ENCODE assay signal across 16 cellular contexts in genomic region chr17:60327870-60328362, GRCh38.
DNase-seq lines count a peak whose midpoint lies in the region; TF ChIP-seq lines count a peak whose summit lies in the region.
"Had no signal": no experiment of that assay in that cellular context is flagged by ENCODE, and none has a peak within 500 bp of the region (broad histone marks: within the 10 kb centered on the region; RNA-seq: fewer than 3 reads in every experiment).

No MANE protein-coding gene starts in this region.

- H4K20me1 ChIP-seq in H9 (ENCODE audit: control insufficient read depth, insufficient read depth, insufficient read length) (no peaks in the 10 kb centered on the region), neural progenitor cell (ENCODE audit: low read depth) (peaks cover 33% of the 10 kb centered on the region)

- H2BK20ac ChIP-seq in H9 (ENCODE audit: low read depth, low read length, poor library complexity, severe bottlenecking), result no peak overlapping the region

- DNase-seq in H9, result peak; percentile 55
- DNase-seq in SHP77 treated with DMSO at 0.1 percent for 48 hours (lab: John Stamatoyannopoulos, UW), result peak; percentile 55
- DNase-seq in glutamatergic neuron, result peak; percentile 17
- peak; percentile 9 for DNase-seq in neural progenitor cell (ENCODE audit: low spot score)
- no peak for DNase-seq in UCSD-AML1 (lab: John Stamatoyannopoulos, UW; ENCODE audit: unreplicated experiment)
- DNase-seq in MCF 10A (ENCODE audit: unreplicated experiment), result no peak
- DNase-seq in NCI-H748 (lab: John Stamatoyannopoulos, UW; ENCODE audit: unreplicated experiment), result no peak
- DNase-seq in NCI-H1436 (lab: John Stamatoyannopoulos, UW), result no peak
- DNase-seq: Caco-2, MG63, NCI-H1105 treated with DMSO at 0.1 percent for 48 hours, NCI-H1930, NCI-H2171, NCI-H446 treated with DMSO at 0.1 percent for 48 hours had no signal

- H2BK15ac ChIP-seq in H9 (ENCODE audit: low read depth, low read length), result no peak overlapping the region

- H3K18ac ChIP-seq in H9 (ENCODE audit: insufficient read length, low read depth, low read length), result no peak overlapping the region

- H3K4me2 ChIP-seq in H9 (ENCODE audit: insufficient read depth, insufficient read length, low read length) (no peak overlapping the region), neural progenitor cell (peak overlapping the region; percentile 69)
- H3K4me2 ChIP-seq: A549, KMS-11 had no signal

- H3K9ac ChIP-seq in H9 (ENCODE audit: extremely low read depth, insufficient read length, low read length), result no peak overlapping the region
- H3K9ac ChIP-seq in neural progenitor cell, result no peak overlapping the region
- H3K9ac ChIP-seq: KMS-11 had no signal

- H3K79me2 ChIP-seq in H9 (ENCODE audit: insufficient read depth, low read length) (peaks cover 7% of the 10 kb centered on the region; the same call in 1 of the 2 replicates), neural progenitor cell (ENCODE audit: low read depth) (peaks cover 84% of the 10 kb centered on the region)

- POLR2A ChIA-PET in MCF 10A (lab: Yijun Ruan, JAX), result interaction anchor here (0.7 kb wide), 1 partner anchor 15 kb away, joined by 5 read pairs; no protein-coding TSS in a partner anchor

- H2BK12ac ChIP-seq in H9 (ENCODE audit: insufficient read length, low read depth, low read length), result no peak overlapping the region

- H3K4me3 ChIP-seq in neural progenitor cell, result peak overlapping the region; percentile 3
- H3K4me3 ChIP-seq: A549, MG63 had no signal

- H2BK5ac ChIP-seq in H9 (ENCODE audit: insufficient read length, low read length), result no peak overlapping the region

- no peak overlapping the region for H4K8ac ChIP-seq in H9 (replicated peaks; ENCODE audit: insufficient read length, low read depth, low read length)

- H3K79me1 ChIP-seq in H9 (ENCODE audit: insufficient read depth, low read depth, low read length, poor library complexity, severe bottlenecking), result peaks cover 3% of the 10 kb centered on the region

- no TSS peak for BruUV-seq in MCF 10A (replicated peaks; lab: Mats Ljungman, UMichigan)

- no CpG with 5 or more reads among the region's 7 CpGs for WGBS in H9 (ENCODE audit: extremely low coverage, insufficient read length, low lambda C conversion rate)

- peaks cover 6% of the 10 kb centered on the region; the same call in 1 of the 2 replicates for H3K4me1 ChIP-seq in H9 (ENCODE audit: insufficient read depth, low read length)
- peaks cover 18% of the 10 kb centered on the region for H3K4me1 ChIP-seq in neural progenitor cell

- H3K14ac ChIP-seq in H9 (ENCODE audit: insufficient read depth, low read length), result no peak overlapping the region

- H2AFZ ChIP-seq in H9 (ENCODE audit: low read length), result no peak overlapping the region
- no peak overlapping the region for H2AFZ ChIP-seq in neural progenitor cell (replicated peaks)

- intact Hi-C loops in MCF 10A (cut with micrococcal nuclease), result no loop called here

- H2BK120ac ChIP-seq in H9 (ENCODE audit: low read depth, low read length, poor library complexity, severe bottlenecking), result no peak overlapping the region

- no peak overlapping the region for H3T11ph ChIP-seq in H9 (ENCODE audit: low read length)

- no peak overlapping the region for H2AK5ac ChIP-seq in H9 (ENCODE audit: insufficient read length, low read length)

- H3K27me3 ChIP-seq in H9 (ENCODE audit: insufficient read depth, low read length) (no peaks in the 10 kb centered on the region), neural progenitor cell (no peaks in the 10 kb centered on the region)
- H3K27me3 ChIP-seq: MG63 had no signal

- no peaks in the 10 kb centered on the region for H3K36me3 ChIP-seq in neural progenitor cell

- H3K23ac ChIP-seq in H9 (ENCODE audit: insufficient read length, low read depth, low read length), result no peak overlapping the region

- no peak overlapping the region for H4K5ac ChIP-seq in H9 (ENCODE audit: insufficient read length, low read depth, low read length)

- CTCF ChIA-PET in MCF 10A (lab: Yijun Ruan, JAX), result interaction anchor here (0.6 to 1.0 kb wide), 2 partner anchors 16 to 30 kb away, joined by 3 read pairs; no protein-coding TSS in a partner anchor

- no peaks in the 10 kb centered on the region; a peak in 1 of 5 replicates for H3K9me3 Mint-ChIP-seq in H9
- peaks cover 4% of the 10 kb centered on the region for H3K9me3 Mint-ChIP-seq in glutamatergic neuron (ENCODE audit: unreplicated experiment)
- no peaks in the 10 kb centered on the region for H3K9me3 Mint-ChIP-seq in neural progenitor cell
- H3K9me3 Mint-ChIP-seq in MCF 10A (ENCODE audit: unreplicated experiment), result no peaks in the 10 kb centered on the region

- H3K27ac ChIP-seq in H9 (ENCODE audit: insufficient read length, low read depth, low read length) (no peak overlapping the region), neural progenitor cell (peak overlapping the region; percentile 61)
- H3K27ac ChIP-seq: A549, KMS-11 had no signal

- H3K23me2 ChIP-seq in H9 (ENCODE audit: insufficient read length, low read depth, low read length, poor library complexity, severe bottlenecking), result no peaks in the 10 kb centered on the region

- peak overlapping the region in 1 of 2 experiments; percentile 36; a peak in 1 of 5 replicates for H3K4me3 Mint-ChIP-seq in H9
- no peak overlapping the region for H3K4me3 Mint-ChIP-seq in glutamatergic neuron (ENCODE audit: unreplicated experiment)
- no peak overlapping the region for H3K4me3 Mint-ChIP-seq in neural progenitor cell
- H3K4me3 Mint-ChIP-seq in MCF 10A (ENCODE audit: unreplicated experiment), result no peak overlapping the region

- H3K9me3 ChIP-seq in H9 (ENCODE audit: control insufficient read depth, low read depth, low read length), result no peaks in the 10 kb centered on the region
- no peaks in the 10 kb centered on the region for H3K9me3 ChIP-seq in neural progenitor cell (ENCODE audit: low read depth)
- H3K9me3 ChIP-seq: A549, Caco-2, MG63 had no signal

- no peak overlapping the region for H4K91ac ChIP-seq in H9 (ENCODE audit: insufficient read length, low read depth, low read length)

- peaks cover 24 to 25% of the 10 kb centered on the region in 2 experiments for H3K4me1 Mint-ChIP-seq in H9
- peaks cover 6% of the 10 kb centered on the region for H3K4me1 Mint-ChIP-seq in glutamatergic neuron (ENCODE audit: low read depth, unreplicated experiment)
- H3K4me1 Mint-ChIP-seq in neural progenitor cell, result peaks cover 8% of the 10 kb centered on the region
- H3K4me1 Mint-ChIP-seq in MCF 10A (ENCODE audit: insufficient read depth, unreplicated experiment), result peaks cover 9% of the 10 kb centered on the region

- TF ChIP-seq CTCF in H9 (conservative IDR thresholded peaks at IDR 0.05) (no peak), glutamatergic neuron (IDR thresholded peaks at IDR 0.05; ENCODE audit: partially characterized antibody, unreplicated experiment) (no peak), neural progenitor cell (IDR thresholded peaks at IDR 0.05) (no peak), MCF 10A (IDR thresholded peaks at IDR 0.05; ENCODE audit: unreplicated experiment) (no peak)

- H3F3A ChIP-seq in neural progenitor cell (ENCODE audit: low read depth), result peaks cover 24% of the 10 kb centered on the region

- H3K56ac ChIP-seq in H9 (ENCODE audit: insufficient read length, low read depth, low read length), result no peak overlapping the region

- H3K36me3 Mint-ChIP-seq in H9 (ENCODE audit: insufficient read depth in 1 of 3, low read depth in 3 of 3), result peaks cover 0 to 10% (median 5%) of the 10 kb centered on the region in 3 experiments; a peak in 5 of 7 replicates
- H3K36me3 Mint-ChIP-seq in glutamatergic neuron (ENCODE audit: unreplicated experiment), result peaks cover 4% of the 10 kb centered on the region
- peaks cover 5% of the 10 kb centered on the region for H3K36me3 Mint-ChIP-seq in neural progenitor cell
- H3K36me3 Mint-ChIP-seq in MCF 10A (ENCODE audit: insufficient read depth, unreplicated experiment), result peaks cover 28% of the 10 kb centered on the region

- H3K4ac ChIP-seq in H9 (ENCODE audit: low read depth, low read length), result no peak overlapping the region

- H3K27ac Mint-ChIP-seq in H9, result peak overlapping the region; percentile 79 to 93 (median 84); a peak in 5 of 7 replicates
- H3K27ac Mint-ChIP-seq in glutamatergic neuron (ENCODE audit: unreplicated experiment), result no peak overlapping the region
- no peak overlapping the region for H3K27ac Mint-ChIP-seq in neural progenitor cell
- no peak overlapping the region for H3K27ac Mint-ChIP-seq in MCF 10A (ENCODE audit: low read depth, unreplicated experiment)

- H3K27me3 Mint-ChIP-seq in H9 (ENCODE audit: low read depth) (no peaks in the 10 kb centered on the region), glutamatergic neuron (ENCODE audit: unreplicated experiment) (peaks cover 2% of the 10 kb centered on the region), neural progenitor cell (ENCODE audit: insufficient read depth, low read depth) (peaks cover 2% of the 10 kb centered on the region), MCF 10A (ENCODE audit: insufficient read depth, unreplicated experiment) (no peaks in the 10 kb centered on the region)

Comparison
In these comparisons a context has a peak if more than half of its experiments do, and no peak if none do; other contexts are left out.
1. DNase-seq: peak in H9 (single experiment), SHP77 treated with DMSO at 0.1 percent for 48 hours (single experiment), glutamatergic neuron (single experiment) and neural progenitor cell (single experiment); none in UCSD-AML1 (single experiment), MCF 10A (single experiment), NCI-H748 (single experiment) and NCI-H1436 (single experiment).
2. H3K27ac Mint-ChIP-seq: peak in H9 (3 of 3); none in glutamatergic neuron (single experiment), neural progenitor cell (single experiment) and MCF 10A (single experiment).